Comparison of ENCODE assay signal across 1 cellular context in genomic region chr1:101389547-101389929, GRCh38.
A peak's percentile ranks its signal among the peaks of the same experiment; 100 is the strongest.
TF ChIP-seq lines count a peak whose summit lies in the region.

No MANE protein-coding gene starts in this region.

TF ChIP-seq in GM12878, 131 proteins besides CTCF, POLR2A, EP300 and RAD21 (continued from another document):
- TF ChIP-seq, protein P1, sequence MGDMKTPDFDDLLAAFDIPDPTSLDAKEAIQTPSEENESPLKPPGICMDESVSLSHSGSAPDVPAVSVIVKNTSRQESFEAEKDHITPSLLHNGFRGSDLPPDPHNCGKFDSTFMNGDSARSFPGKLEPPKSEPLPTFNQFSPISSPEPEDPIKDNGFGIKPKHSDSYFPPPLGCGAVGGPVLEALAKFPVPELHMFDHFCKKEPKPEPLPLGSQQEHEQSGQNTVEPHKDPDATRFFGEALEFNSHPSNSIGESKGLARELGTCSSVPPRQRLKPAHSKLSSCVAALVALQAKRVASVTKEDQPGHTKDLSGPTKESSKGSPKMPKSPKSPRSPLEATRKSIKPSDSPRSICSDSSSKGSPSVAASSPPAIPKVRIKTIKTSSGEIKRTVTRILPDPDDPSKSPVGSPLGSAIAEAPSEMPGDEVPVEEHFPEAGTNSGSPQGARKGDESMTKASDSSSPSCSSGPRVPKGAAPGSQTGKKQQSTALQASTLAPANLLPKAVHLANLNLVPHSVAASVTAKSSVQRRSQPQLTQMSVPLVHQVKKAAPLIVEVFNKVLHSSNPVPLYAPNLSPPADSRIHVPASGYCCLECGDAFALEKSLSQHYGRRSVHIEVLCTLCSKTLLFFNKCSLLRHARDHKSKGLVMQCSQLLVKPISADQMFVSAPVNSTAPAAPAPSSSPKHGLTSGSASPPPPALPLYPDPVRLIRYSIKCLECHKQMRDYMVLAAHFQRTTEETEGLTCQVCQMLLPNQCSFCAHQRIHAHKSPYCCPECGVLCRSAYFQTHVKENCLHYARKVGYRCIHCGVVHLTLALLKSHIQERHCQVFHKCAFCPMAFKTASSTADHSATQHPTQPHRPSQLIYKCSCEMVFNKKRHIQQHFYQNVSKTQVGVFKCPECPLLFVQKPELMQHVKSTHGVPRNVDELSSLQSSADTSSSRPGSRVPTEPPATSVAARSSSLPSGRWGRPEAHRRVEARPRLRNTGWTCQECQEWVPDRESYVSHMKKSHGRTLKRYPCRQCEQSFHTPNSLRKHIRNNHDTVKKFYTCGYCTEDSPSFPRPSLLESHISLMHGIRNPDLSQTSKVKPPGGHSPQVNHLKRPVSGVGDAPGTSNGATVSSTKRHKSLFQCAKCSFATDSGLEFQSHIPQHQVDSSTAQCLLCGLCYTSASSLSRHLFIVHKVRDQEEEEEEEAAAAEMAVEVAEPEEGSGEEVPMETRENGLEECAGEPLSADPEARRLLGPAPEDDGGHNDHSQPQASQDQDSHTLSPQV (IDR thresholded peaks at IDR 0.05), result peak; percentile 22; the same call in 1 of the 2 replicates
- TF ChIP-seq NKRF (conservative IDR thresholded peaks at IDR 0.05) (no peak), PKNOX1 (IDR thresholded peaks at IDR 0.05) (no peak), BCL11A (IDR thresholded peaks at IDR 0.05; ENCODE audit: low read depth, low read length) (no peak), JUND (IDR thresholded peaks at IDR 0.05; ENCODE audit: low read depth, low read length) (no peak), MYC (IDR thresholded peaks at IDR 0.05; ENCODE audit: insufficient read depth, insufficient read length, insufficient replicate concordance, low read length, severe bottlenecking) (no peak), POU2F2 (IDR thresholded peaks at IDR 0.05; ENCODE audit: borderline replicate concordance, low read depth, low read length) (no peak), SREBF2 (IDR thresholded peaks at IDR 0.05; ENCODE audit: low read length) (no peak), SIX5 (IDR thresholded peaks at IDR 0.05; ENCODE audit: low read depth, low read length, severe bottlenecking) (no peak), ZNF622 (IDR thresholded peaks at IDR 0.05) (no peak), NRF1 (conservative IDR thresholded peaks at IDR 0.05; ENCODE audit: low read depth, low read length) (no peak), ZNF207 (IDR thresholded peaks at IDR 0.05; ENCODE audit: borderline replicate concordance) (no peak), ZSCAN29 (IDR thresholded peaks at IDR 0.05) (no peak), ATF2 (IDR thresholded peaks at IDR 0.05; ENCODE audit: low read length) (no peak), LARP7 (IDR thresholded peaks at IDR 0.05) (no peak), MEF2A (IDR thresholded peaks at IDR 0.05; ENCODE audit: insufficient read depth, low read depth, low read length) (no peak), MYB (IDR thresholded peaks at IDR 0.05; ENCODE audit: borderline replicate concordance, low read depth, low read length) (no peak), IRF4 (IDR thresholded peaks at IDR 0.05; ENCODE audit: low read depth, low read length) (no peak), RAD51 (IDR thresholded peaks at IDR 0.05) (no peak; the same call in 1 of the 2 replicates), ATF7 (IDR thresholded peaks at IDR 0.05; ENCODE audit: low read depth) (no peak), JUNB (IDR thresholded peaks at IDR 0.05) (no peak), SUZ12 (IDR thresholded peaks at IDR 0.05; ENCODE audit: unreplicated experiment) (no peak), USF2 (IDR thresholded peaks at IDR 0.05; ENCODE audit: borderline replicate concordance, low read depth, low read length) (peak; percentile 0; the same call in 1 of the 2 replicates), CBX5 (IDR thresholded peaks at IDR 0.05; ENCODE audit: low read depth) (no peak), BACH1 (IDR thresholded peaks at IDR 0.05; ENCODE audit: borderline replicate concordance) (no peak), BMI1 (IDR thresholded peaks at IDR 0.05; ENCODE audit: borderline replicate concordance) (0 out of 2 replicates have a peak, but pooled peaks have one; percentile 6), HDGF (IDR thresholded peaks at IDR 0.05) (no peak), RFX5 (IDR thresholded peaks at IDR 0.05; ENCODE audit: low read depth, low read length) (no peak), HDAC6 (IDR thresholded peaks at IDR 0.05; ENCODE audit: unreplicated experiment) (no peak)
- TF ChIP-seq, protein P2, sequence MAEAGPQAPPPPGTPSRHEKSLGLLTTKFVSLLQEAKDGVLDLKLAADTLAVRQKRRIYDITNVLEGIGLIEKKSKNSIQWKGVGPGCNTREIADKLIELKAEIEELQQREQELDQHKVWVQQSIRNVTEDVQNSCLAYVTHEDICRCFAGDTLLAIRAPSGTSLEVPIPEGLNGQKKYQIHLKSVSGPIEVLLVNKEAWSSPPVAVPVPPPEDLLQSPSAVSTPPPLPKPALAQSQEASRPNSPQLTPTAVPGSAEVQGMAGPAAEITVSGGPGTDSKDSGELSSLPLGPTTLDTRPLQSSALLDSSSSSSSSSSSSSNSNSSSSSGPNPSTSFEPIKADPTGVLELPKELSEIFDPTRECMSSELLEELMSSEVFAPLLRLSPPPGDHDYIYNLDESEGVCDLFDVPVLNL (IDR thresholded peaks at IDR 0.05; ENCODE audit: low read depth, low read length), result no peak
